11 cellular contexts compared by ENCODE assay signal in the genomic region with DNA sequence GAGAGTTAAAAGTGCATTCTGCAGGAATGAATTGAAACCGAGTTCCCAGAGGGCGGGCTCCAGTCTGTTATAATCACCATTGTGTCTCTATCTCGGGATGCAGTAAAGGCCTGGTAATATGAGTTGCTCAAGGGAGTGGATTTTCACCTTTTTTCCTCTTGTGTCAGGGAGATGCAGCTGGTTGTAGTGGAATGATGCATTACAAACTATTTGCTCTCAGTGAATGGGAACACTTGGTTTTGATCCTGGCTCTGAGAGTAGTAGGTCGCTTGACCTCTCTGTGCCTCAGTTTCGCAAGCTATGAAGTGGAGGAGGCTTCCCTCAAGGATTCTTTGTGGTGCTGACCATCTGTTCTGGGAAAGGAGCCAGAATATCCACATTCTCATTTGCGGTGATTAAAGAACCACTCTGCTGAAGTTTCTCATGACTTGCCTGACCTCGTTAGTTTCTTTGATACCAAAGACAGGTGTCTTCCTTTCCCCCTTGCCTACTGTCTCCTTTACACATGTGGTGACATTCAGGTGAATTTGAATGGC.
A peak's percentile ranks its signal among the peaks of the same experiment; 100 is the strongest.
DNase-seq lines count a peak whose midpoint lies in the region; ATAC-seq, FAIRE-seq and TF ChIP-seq lines count a peak whose summit lies in the region.
"Had no signal": no experiment of that assay in that cellular context is flagged by ENCODE, and none has a peak within 500 bp of the region (broad histone marks: within the 10 kb centered on the region; RNA-seq: fewer than 3 reads in every experiment).

No MANE protein-coding gene starts in this region.

- H3K4me1 Mint-ChIP-seq in GM23338: peaks cover 61% of the 10 kb centered on the region
- peaks cover 31% of the 10 kb centered on the region for H3K4me1 Mint-ChIP-seq in astrocyte (ENCODE audit: low read depth, unreplicated experiment)

- no peaks in the 10 kb centered on the region for H3K9me2 ChIP-seq in GM23338 (ENCODE audit: insufficient read depth)

- TF ChIP-seq CTCF in GM23338 (conservative IDR thresholded peaks at IDR 0.05; ENCODE audit: low read depth in 2 of 2) (no peak), astrocyte (IDR thresholded peaks at IDR 0.05; ENCODE audit: insufficient read depth, low read depth, low read length) (no peak)

- H3K36me3 Mint-ChIP-seq in GM23338 (ENCODE audit: low read depth): no peaks in the 10 kb centered on the region
- peaks cover 2% of the 10 kb centered on the region for H3K36me3 Mint-ChIP-seq in astrocyte (ENCODE audit: low read depth, unreplicated experiment)

- no peaks in the 10 kb centered on the region for H3K79me2 ChIP-seq in GM23338 (replicated peaks; ENCODE audit: insufficient read depth)
- H3K79me2 ChIP-seq in astrocyte (ENCODE audit: insufficient read depth, low read length): no peaks in the 10 kb centered on the region

- H3K9ac ChIP-seq in astrocyte (ENCODE audit: low read length): no peak overlapping the region

- peaks cover 15% of the 10 kb centered on the region for H3K4me1 ChIP-seq in GM23338 (ENCODE audit: insufficient read depth)
- peaks cover 33% of the 10 kb centered on the region for H3K4me1 ChIP-seq in astrocyte (ENCODE audit: insufficient read depth, low read length)

- no peak overlapping the region for H3K4me3 ChIP-seq in GM23338
- no peak overlapping the region for H3K4me3 ChIP-seq in astrocyte (ENCODE audit: insufficient read depth, low read depth, low read length)
- H3K4me3 ChIP-seq: SJSA1 had no signal

- H2AFZ ChIP-seq in GM23338 (no peak overlapping the region), astrocyte (ENCODE audit: low read depth, low read length) (no peak overlapping the region)

- H3K9me3 Mint-ChIP-seq in GM23338 (no peaks in the 10 kb centered on the region; the same call in 2 of the 3 replicates), astrocyte (ENCODE audit: unreplicated experiment) (no peaks in the 10 kb centered on the region)
- H3K9me3 Mint-ChIP-seq: IgD-negative memory B cell had no signal

- no peak for FAIRE-seq in astrocyte (lab: Jason Lieb, UNC)

- H3K27ac Mint-ChIP-seq in GM23338: peak overlapping the region; percentile 84; the same call in 1 of the 2 replicates
- H3K27ac Mint-ChIP-seq in astrocyte (ENCODE audit: unreplicated experiment): peak overlapping the region; percentile 55
- H3K27ac Mint-ChIP-seq: IgD-negative memory B cell had no signal

- no peaks in the 10 kb centered on the region for H3K36me3 ChIP-seq in GM23338 (ENCODE audit: insufficient read depth)
- no peaks in the 10 kb centered on the region for H3K36me3 ChIP-seq in astrocyte (ENCODE audit: insufficient read depth, low read length)
- H3K36me3 ChIP-seq: SJSA1 had no signal

- H4K20me1 ChIP-seq in GM23338 (replicated peaks; ENCODE audit: insufficient read depth) (no peaks in the 10 kb centered on the region), astrocyte (ENCODE audit: insufficient read depth, low read length) (peaks cover 53% of the 10 kb centered on the region)

- in situ Hi-C loops in ACHN (cut with HindIII; ENCODE audit: low pct_ligation_motif_present, low pct_unique_long_range_greater_than_20kb, low sequenced_read_pairs): no loop called here

- no peak for ATAC-seq in GM23338
- peak; percentile 47 for ATAC-seq in left colon
- ATAC-seq in HG02642 (IDR thresholded peaks at IDR 0.05; ENCODE audit: poor library complexity, unreplicated experiment): no peak
- no peak for ATAC-seq in GM18505 (IDR thresholded peaks at IDR 0.05; ENCODE audit: unreplicated experiment)

- H3K27ac ChIP-seq in GM23338 (ENCODE audit: low read depth): 0 out of 2 replicates have a peak overlapping the region, but pooled peaks have one; percentile 42
- H3K27ac ChIP-seq in astrocyte (ENCODE audit: low read depth, low read length): no peak overlapping the region
- H3K27ac ChIP-seq: SJSA1 had no signal

- H3K27me3 ChIP-seq in GM23338 (ENCODE audit: insufficient read depth): peaks cover 22% of the 10 kb centered on the region
- no peaks in the 10 kb centered on the region for H3K27me3 ChIP-seq in astrocyte (ENCODE audit: insufficient read depth, low read length)
- H3K27me3 ChIP-seq: SJSA1 had no signal

- TF ChIP-seq POLR2A in GM18505 (IDR thresholded peaks at IDR 0.05; ENCODE audit: borderline replicate concordance, extremely low read depth, insufficient read depth, insufficient read length): no peak

- DNase-seq in ACHN (peak; percentile 86), GM23338 (ENCODE audit: low spot score) (no peak), astrocyte (ENCODE audit: low read depth) (peak; percentile 94), left colon (peak in 1 of 2 donors; percentile 4), cardiac septum (ENCODE audit: low spot score) (no peak), T-helper 2 cell (no peak)
- DNase-seq: DMS53 had no signal

- H3K4me3 Mint-ChIP-seq in GM23338 (no peak overlapping the region), astrocyte (ENCODE audit: unreplicated experiment) (no peak overlapping the region)
- H3K4me3 Mint-ChIP-seq: IgD-negative memory B cell had no signal

- H3K9me3 ChIP-seq in astrocyte (ENCODE audit: insufficient read depth, low read depth, low read length): no peaks in the 10 kb centered on the region
- H3K9me3 ChIP-seq: SJSA1 had no signal

- peak overlapping the region; percentile 14; the same call in 1 of the 2 replicates for H3K4me2 ChIP-seq in GM23338
- peak overlapping the region; percentile 24 for H3K4me2 ChIP-seq in astrocyte (ENCODE audit: low read length)

- H3F3A ChIP-seq in GM23338 (replicated peaks; ENCODE audit: low read depth): no peaks in the 10 kb centered on the region

- intact Hi-C loops in left colon (cut with DNase I, micrococcal nuclease): loop anchor here in 1 of 2 donors (10.0 kb wide), 1 partner anchor 722 kb away; no protein-coding TSS in a partner anchor
- intact Hi-C loops in cardiac septum (cut with DNase I): loop anchor here (10.0 kb wide), 2 partner anchors 162 to 722 kb away; no protein-coding TSS in a partner anchor

- H3K27me3 Mint-ChIP-seq in GM23338 (ENCODE audit: insufficient read depth, low read depth, poor library complexity) (peaks cover 27% of the 10 kb centered on the region), astrocyte (ENCODE audit: low read depth, unreplicated experiment) (peaks cover 3% of the 10 kb centered on the region)
- H3K27me3 Mint-ChIP-seq: IgD-negative memory B cell had no signal

TF ChIP-seq in GM23338, 12 proteins besides CTCF, POLR2A, EP300 and RAD21:
- no peak for TF ChIP-seq STAT1 (IDR thresholded peaks at IDR 0.05; ENCODE audit: unreplicated experiment)
- TF ChIP-seq, protein P1, sequence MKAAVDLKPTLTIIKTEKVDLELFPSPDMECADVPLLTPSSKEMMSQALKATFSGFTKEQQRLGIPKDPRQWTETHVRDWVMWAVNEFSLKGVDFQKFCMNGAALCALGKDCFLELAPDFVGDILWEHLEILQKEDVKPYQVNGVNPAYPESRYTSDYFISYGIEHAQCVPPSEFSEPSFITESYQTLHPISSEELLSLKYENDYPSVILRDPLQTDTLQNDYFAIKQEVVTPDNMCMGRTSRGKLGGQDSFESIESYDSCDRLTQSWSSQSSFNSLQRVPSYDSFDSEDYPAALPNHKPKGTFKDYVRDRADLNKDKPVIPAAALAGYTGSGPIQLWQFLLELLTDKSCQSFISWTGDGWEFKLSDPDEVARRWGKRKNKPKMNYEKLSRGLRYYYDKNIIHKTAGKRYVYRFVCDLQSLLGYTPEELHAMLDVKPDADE (IDR thresholded peaks at IDR 0.05): no peak
- no peak for TF ChIP-seq NANOG (IDR thresholded peaks at IDR 0.05; ENCODE audit: borderline replicate concordance)

Comparison
In these comparisons a context has a peak if more than half of its experiments do, and no peak if none do; other contexts are left out.
1. DNase-seq: peak in ACHN (single experiment) and astrocyte (single experiment); none in GM23338 (single experiment), cardiac septum (single experiment) and T-helper 2 cell (0 of 5).